Comparison of ENCODE assay signal across 8 cellular contexts in genomic region chr3:150286390-150287147, GRCh38.
A peak's percentile ranks its signal among the peaks of the same experiment; 100 is the strongest.
DNase-seq lines count a peak whose midpoint lies in the region; ATAC-seq, FAIRE-seq and TF ChIP-seq lines count a peak whose summit lies in the region.

No MANE protein-coding gene starts in this region.

- peak in 2 of 3 donors; percentile 49 to 58 for DNase-seq in CD4-positive, CD25-positive, alpha-beta regulatory T cell
- DNase-seq in GM18507 (ENCODE audit: extremely low spot score, insufficient read length, low read depth) (peak; percentile 9), NCI-H2227 treated with DMSO at 0.1 percent for 48 hours (lab: John Stamatoyannopoulos, UW) (peak; percentile 7), ascending aorta (ENCODE audit: low spot score in 2 of 2) (no peak), islet precursor cell (peak; percentile 60), transverse colon (no peak), ureter (ENCODE audit: low spot score) (no peak)

- no peaks in the 10 kb centered on the region for H3K36me3 ChIP-seq in CD4-positive, CD25-positive, alpha-beta regulatory T cell (ENCODE audit: control insufficient read depth, insufficient read depth, low read length)
- H3K36me3 ChIP-seq in ascending aorta = no peaks in the 10 kb centered on the region
- H3K36me3 ChIP-seq in transverse colon = no peaks in the 10 kb centered on the region

- H3K36me3 Mint-ChIP-seq in CD4-positive, CD25-positive, alpha-beta regulatory T cell = no peaks in the 10 kb centered on the region

- TF ChIP-seq CTCF in ascending aorta (IDR thresholded peaks at IDR 0.05) (peak; percentile 36 to 45 (median 37)), transverse colon (IDR thresholded peaks at IDR 0.05) (peak; percentile 57 to 81 (median 59))

- H3K4me3 Mint-ChIP-seq in CD4-positive, CD25-positive, alpha-beta regulatory T cell = no peak overlapping the region

- no peak for TF ChIP-seq POLR2A in transverse colon (IDR thresholded peaks at IDR 0.05)

- no peaks in the 10 kb centered on the region for H3K9me3 Mint-ChIP-seq in CD4-positive, CD25-positive, alpha-beta regulatory T cell

- H3K4me1 Mint-ChIP-seq in CD4-positive, CD25-positive, alpha-beta regulatory T cell = no peaks in the 10 kb centered on the region

- intact Hi-C loops in ascending aorta (cut with DNase I) (loop anchor here (5.0 kb wide), 1 partner anchor 211 kb away; no protein-coding TSS in a partner anchor), transverse colon (cut with DNase I; ENCODE audit: low total_unique reads) (no loop called here)

- WGBS in transverse colon (ENCODE audit: low coverage in 1 of 2), 2 donors = 64 to 68% methylated on average over 5 to 6 of the region's 6 CpGs

- H3K4me1 ChIP-seq in CD4-positive, CD25-positive, alpha-beta regulatory T cell (ENCODE audit: control insufficient read depth, insufficient read depth, low read length, poor library complexity, severe bottlenecking) = no peaks in the 10 kb centered on the region
- H3K4me1 ChIP-seq in ascending aorta (no peaks in the 10 kb centered on the region), transverse colon (peaks cover 0 to 5% (median 0%) of the 10 kb centered on the region in 4 donors)

- no peaks in the 10 kb centered on the region for H3K9me3 ChIP-seq in CD4-positive, CD25-positive, alpha-beta regulatory T cell (ENCODE audit: control insufficient read depth in 2 of 2, low read length in 2 of 2)
- no peaks in the 10 kb centered on the region for H3K9me3 ChIP-seq in ascending aorta
- H3K9me3 ChIP-seq in transverse colon = peaks cover 0 to 4% of the 10 kb centered on the region in 2 donors

- peaks cover 27% of the 10 kb centered on the region for H3K27me3 Mint-ChIP-seq in CD4-positive, CD25-positive, alpha-beta regulatory T cell

- no peak overlapping the region for H3K4me3 ChIP-seq in CD4-positive, CD25-positive, alpha-beta regulatory T cell (ENCODE audit: low read depth, low read length)
- H3K4me3 ChIP-seq in ascending aorta (no peak overlapping the region), transverse colon (no peak overlapping the region)

- no peak overlapping the region for H3K27ac ChIP-seq in CD4-positive, CD25-positive, alpha-beta regulatory T cell (ENCODE audit: insufficient read depth, low read length, poor library complexity, severe bottlenecking)
- H3K27ac ChIP-seq in ascending aorta = no peak overlapping the region
- peak overlapping the region in 1 of 4 donors; percentile 33 for H3K27ac ChIP-seq in transverse colon

- peak; percentile 77 for FAIRE-seq in GM18507 (lab: Jason Lieb, UNC)

- no peak overlapping the region for H3K27ac Mint-ChIP-seq in CD4-positive, CD25-positive, alpha-beta regulatory T cell

- in situ Hi-C loops in transverse colon (cut with MboI; ENCODE audit: low pct_ligation_motif_present in 1 of 4, low pct_unique_long_range_greater_than_20kb in 1 of 4, low sequenced_read_pairs in 3 of 4) = loop anchor here in 1 of 4 donors (10.0 kb wide), 1 partner anchor 208 kb away; no protein-coding TSS in a partner anchor

- ATAC-seq in CD4-positive, CD25-positive, alpha-beta regulatory T cell (ENCODE audit: low read depth in 2 of 2) = peak; percentile 70 to 76
- peak; percentile 63 for ATAC-seq in HG02981 (IDR thresholded peaks at IDR 0.05; ENCODE audit: unreplicated experiment)

- no peak for TF ChIP-seq EP300 in transverse colon (IDR thresholded peaks at IDR 0.05; ENCODE audit: low read depth)

- peaks cover 10% of the 10 kb centered on the region for H3K27me3 ChIP-seq in CD4-positive, CD25-positive, alpha-beta regulatory T cell (ENCODE audit: control insufficient read depth, insufficient read depth, low read length)
- H3K27me3 ChIP-seq in ascending aorta (no peaks in the 10 kb centered on the region), transverse colon (no peaks in the 10 kb centered on the region)

Comparison
In these comparisons a context has a peak if more than half of its experiments do, and no peak if none do; other contexts are left out.
1. DNase-seq: peak in CD4-positive, CD25-positive, alpha-beta regulatory T cell (2 of 3), GM18507 (single experiment), NCI-H2227 treated with DMSO at 0.1 percent for 48 hours (single experiment) and islet precursor cell (single experiment); none in ascending aorta (0 of 2), transverse colon (single experiment) and ureter (single experiment).